21 cellular contexts compared by ENCODE assay signal in genomic region chr5:62608529-62609511, GRCh38. TPM values are rescaled to one million over a fixed set of nuclear protein-coding genes. Genes with fewer than 3 reads are reported as not detected.
A peak's percentile ranks its signal among the peaks of the same experiment; 100 is the strongest.
DNase-seq lines count a peak whose midpoint lies in the region; ATAC-seq, FAIRE-seq and TF ChIP-seq lines count a peak whose summit lies in the region.
"Had no signal": no experiment of that assay in that cellular context is flagged by ENCODE, and none has a peak within 500 bp of the region (broad histone marks: within the 10 kb centered on the region; RNA-seq: fewer than 3 reads in every experiment).

No MANE protein-coding gene starts in this region.

- peaks cover 30 to 36% of the 10 kb centered on the region in 2 donors for H3K4me1 Mint-ChIP-seq in natural killer cell treated with Interleukin-12 subunit alpha and Interleukin-12 subunit beta and Interleukin-15 and Interleukin-18, amount 100 ng/mL, for 72 hours (ENCODE audit: low read depth in 2 of 2)

- peaks cover 0 to 4% (median 0%) of the 10 kb centered on the region in 12 donors for H3K4me1 ChIP-seq in heart left ventricle
- no peaks in the 10 kb centered on the region for H3K4me1 ChIP-seq in left ventricle myocardium inferior
- H3K4me1 ChIP-seq: A549, SJSA1 had no signal

- H3K4me3 Mint-ChIP-seq in natural killer cell treated with Interleukin-12 subunit alpha and Interleukin-12 subunit beta and Interleukin-15 and Interleukin-18, amount 100 ng/mL, for 72 hours: peak overlapping the region; percentile 49
- H3K4me3 Mint-ChIP-seq: CD4-positive, CD25-positive, alpha-beta regulatory T cell had no signal

- no peaks in the 10 kb centered on the region for H3K9me3 ChIP-seq in heart left ventricle
- H3K9me3 ChIP-seq in left ventricle myocardium inferior (replicated peaks): no peaks in the 10 kb centered on the region
- H3K9me3 ChIP-seq: A549, SJSA1 had no signal

- ATAC-seq in heart left ventricle: peak in 3 of 4 donors; percentile 54 to 65 (median 59)
- peak; percentile 76 to 83 for ATAC-seq in natural killer cell treated with Interleukin-12 subunit alpha and Interleukin-12 subunit beta and Interleukin-15 and Interleukin-18, amount 100 ng/mL, for 72 hours
- ATAC-seq: A549, GM12878, HCT116 had no signal

- DNase-seq in heart left ventricle: peak in 2 of 5 donors; percentile 10 to 38
- DNase-seq in left ventricle myocardium inferior: no peak
- no peak for DNase-seq in GM12891 (ENCODE audit: insufficient read length, low spot score)
- DNase-seq in fibroblast of mammary gland (ENCODE audit: low read depth): peak; percentile 6
- no peak for DNase-seq in natural killer cell treated with Interleukin-12 subunit alpha and Interleukin-12 subunit beta and Interleukin-15 and Interleukin-18, amount 100 ng/mL, for 72 hours (ENCODE audit: low spot score)
- no peak for DNase-seq in SKM-1 (lab: John Stamatoyannopoulos, UW; ENCODE audit: unreplicated experiment)
- DNase-seq in islet precursor cell: no peak
- DNase-seq: CD4-positive, CD25-positive, alpha-beta regulatory T cell; KBM-7; NCI-H1092 treated with DMSO at 0.1 percent for 48 hours; NCI-H1436 treated with DMSO at 0.1 percent for 48 hours; NCI-H1930; NCI-H226; NCI-H510A treated with DMSO at 0.1 percent for 48 hours; NCI-H774; NK-92 treated with Interleukin-12 subunit alpha and Interleukin-12 subunit beta, amount 100 ng/mL, for 24 hours had no signal

- intact Hi-C loops in heart left ventricle (cut with DNase I): no loop called here
- intact Hi-C loops in left ventricle myocardium inferior (cut with micrococcal nuclease): no loop called here

- H3K36me3 Mint-ChIP-seq in natural killer cell treated with Interleukin-12 subunit alpha and Interleukin-12 subunit beta and Interleukin-15 and Interleukin-18, amount 100 ng/mL, for 72 hours: peaks cover 21% of the 10 kb centered on the region

- peaks cover 5% of the 10 kb centered on the region for H3K9me3 Mint-ChIP-seq in natural killer cell treated with Interleukin-12 subunit alpha and Interleukin-12 subunit beta and Interleukin-15 and Interleukin-18, amount 100 ng/mL, for 72 hours

- H3K27ac Mint-ChIP-seq in natural killer cell treated with Interleukin-12 subunit alpha and Interleukin-12 subunit beta and Interleukin-15 and Interleukin-18, amount 100 ng/mL, for 72 hours: peak overlapping the region; percentile 67 to 82

- no peak for TF ChIP-seq POLR2A in heart left ventricle (IDR thresholded peaks at IDR 0.05)
- TF ChIP-seq POLR2A in GM12891 (IDR thresholded peaks at IDR 0.05; ENCODE audit: low read depth, low read length): no peak

- H3K27me3 ChIP-seq in heart left ventricle (no peaks in the 10 kb centered on the region), left ventricle myocardium inferior (ENCODE audit: low read depth) (no peaks in the 10 kb centered on the region)
- H3K27me3 ChIP-seq: SJSA1 had no signal

- H3K27me3 Mint-ChIP-seq in natural killer cell treated with Interleukin-12 subunit alpha and Interleukin-12 subunit beta and Interleukin-15 and Interleukin-18, amount 100 ng/mL, for 72 hours: no peaks in the 10 kb centered on the region
- H3K27me3 Mint-ChIP-seq: CD4-positive, CD25-positive, alpha-beta regulatory T cell had no signal

- TF ChIP-seq CTCF in heart left ventricle (IDR thresholded peaks at IDR 0.05) (no peak), left ventricle myocardium inferior (IDR thresholded peaks at IDR 0.05; ENCODE audit: borderline replicate concordance) (no peak), fibroblast of mammary gland (conservative IDR thresholded peaks at IDR 0.05; ENCODE audit: control insufficient read depth, insufficient read depth, low read depth, low read length) (no peak)

- WGBS in heart left ventricle, 4 donors: 76 to 84% (median 81%) methylated on average over 7 of the region's 7 CpGs

- H3K36me3 ChIP-seq in heart left ventricle (peaks cover 0 to 7% (median 0%) of the 10 kb centered on the region in 9 donors), left ventricle myocardium inferior (peaks cover 14% of the 10 kb centered on the region)
- H3K36me3 ChIP-seq: SJSA1 had no signal

- H3K4me3 ChIP-seq in heart left ventricle (no peak overlapping the region), left ventricle myocardium inferior (no peak overlapping the region), fibroblast of mammary gland (ENCODE audit: control insufficient read depth, low read depth, low read length) (no peak overlapping the region)
- H3K4me3 ChIP-seq: A549, GM12878, SJSA1 had no signal

- H3K27ac ChIP-seq in heart left ventricle (no peak overlapping the region), left ventricle myocardium inferior (replicated peaks) (no peak overlapping the region)
- H3K27ac ChIP-seq: A549, SJSA1 had no signal

- FAIRE-seq in GM12891 (lab: Jason Lieb, UNC): peak; percentile 62
- FAIRE-seq: A549, GM12878, H1 had no signal

TF ChIP-seq in GM12891, 5 proteins besides CTCF, POLR2A, EP300 and RAD21:
- TF ChIP-seq TAF1 (IDR thresholded peaks at IDR 0.05; ENCODE audit: low read depth, low read length) (no peak), POLR2AphosphoS5 (IDR thresholded peaks at IDR 0.05; ENCODE audit: low read depth, low read length) (no peak), POU2F2 (IDR thresholded peaks at IDR 0.05; ENCODE audit: low read depth, low read length) (no peak), SPI1 (IDR thresholded peaks at IDR 0.05; ENCODE audit: low read depth, low read length) (no peak), PAX5 (IDR thresholded peaks at IDR 0.05; ENCODE audit: insufficient read depth, low read length, severe bottlenecking) (no peak)

RNA-seq across cellular contexts. Expression of gene LRRC70, which starts 30.2 kb away (rescaled TPM):
- total RNA-seq in heart left ventricle (1 to 10 TPM in 5 of 9 donors, under 1 TPM in 4; 0.37 to 2.3 (median 1.1) TPM), left ventricle myocardium inferior (0.77 TPM)
- 1 to 10 TPM; 1.7 to 1.8 TPM for polyA plus RNA-seq in heart left ventricle
- 0.98 TPM for polyA plus RNA-seq in GM12891 (2012; ENCODE audit: low read depth, missing spikeins)
- 1 to 10 TPM in 1 of 2 donors, under 1 TPM in 1; 0.95 to 3.3 TPM for total RNA-seq in natural killer cell treated with Interleukin-12 subunit alpha and Interleukin-12 subunit beta and Interleukin-15 and Interleukin-18, amount 100 ng/mL, for 72 hours
